In the genomic region with DNA sequence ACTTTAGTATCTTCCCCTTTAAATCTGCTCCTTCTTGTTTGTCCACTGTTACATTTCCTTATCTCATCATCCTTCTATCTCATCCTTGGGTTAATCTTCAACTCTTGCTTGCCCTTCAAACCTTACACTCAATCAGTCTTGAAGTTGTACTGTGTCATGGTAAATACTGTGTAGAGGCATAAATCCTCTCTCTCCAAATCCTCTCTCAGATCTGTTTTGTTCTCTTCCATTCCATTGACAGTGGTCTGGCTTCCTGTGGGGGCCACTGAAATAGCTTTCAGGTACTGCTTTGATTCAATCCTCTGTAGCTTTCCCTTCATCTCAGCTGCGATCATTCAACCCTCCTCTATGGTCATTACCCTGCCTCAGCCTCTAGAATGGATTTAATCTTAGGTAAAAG, we compare ENCODE assay signal across 19 cellular contexts.
"Had no signal": no experiment of that assay in that cellular context is flagged by ENCODE, and none has a peak within 500 bp of the region (broad histone marks: within the 10 kb centered on the region; RNA-seq: fewer than 3 reads in every experiment).

No MANE protein-coding gene starts in this region.

- ATAC-seq: activated CD4-positive, CD25-positive, alpha-beta regulatory T cell treated with anti-CD3 and anti-CD28 coated beads, Interleukin-2, amount 50 U/mL, for 24 hours; activated naive CD4-positive, alpha-beta T cell treated with anti-CD3 and anti-CD28 coated beads, Interleukin-2, amount 50 U/mL, for 72 hours; foreskin keratinocyte; lower lobe of right lung; natural killer cell had no signal

- DNase-seq: activated CD4-positive, alpha-beta T cell treated with anti-CD3 and anti-CD28 coated beads, Interleukin-2, amount 10 ng/mL, durations not matched to agents 7 days and 5 days; activated CD8-positive, alpha-beta memory T cell treated with anti-CD3 and anti-CD28 coated beads, Interleukin-2, amount 50 U/mL, for 4 hours; activated gamma-delta T cell; adrenal gland; effector CD8-positive, alpha-beta T cell; foreskin keratinocyte; glutamatergic neuron; kidney; lower lobe of right lung; natural killer cell; ovary; stimulated activated CD4-positive, alpha-beta T cell treated with anti-CD3 and anti-CD28 coated beads, Interleukin-2, amount 100 ng/mL, for 24 hours; stimulated activated naive CD4-positive, alpha-beta T cell treated with Interleukin-2 at 50 U/mL for 16 hours; tibial artery; uterus had no signal

- H3K36me3 ChIP-seq: adrenal gland, breast epithelium, lower lobe of right lung, ovary, tibial artery, uterus had no signal

- H3K27me3 ChIP-seq: adrenal gland, breast epithelium, foreskin keratinocyte, ovary, tibial artery, uterus had no signal

- FAIRE-seq: astrocyte had no signal

- H3K4me1 ChIP-seq: breast epithelium, foreskin keratinocyte, lower lobe of right lung, tibial artery, uterus had no signal

- H3K4me3 ChIP-seq: adrenal gland, breast epithelium, lower lobe of right lung, ovary, tibial artery, uterus had no signal

- H3K9me3 ChIP-seq: adrenal gland, breast epithelium, lower lobe of right lung, ovary, tibial artery, uterus had no signal

- H3K27ac ChIP-seq: adrenal gland, breast epithelium, foreskin keratinocyte, lower lobe of right lung, ovary, tibial artery, uterus had no signal
